10 cellular contexts compared by ENCODE assay signal in genomic region chr4:76984788-76985211, GRCh38. TPM values are rescaled to one million over a fixed set of nuclear protein-coding genes. Genes with fewer than 3 reads are reported as not detected.
DNase-seq lines count a peak whose midpoint lies in the region; ATAC-seq and TF ChIP-seq lines count a peak whose summit lies in the region.
"Had no signal": no experiment of that assay in that cellular context is flagged by ENCODE, and none has a peak within 500 bp of the region (broad histone marks: within the 10 kb centered on the region; RNA-seq: fewer than 3 reads in every experiment).

No MANE protein-coding gene starts in this region.

- WGBS in neuronal stem cell (ENCODE audit: extremely low coverage in 2 of 2, insufficient read length in 2 of 2, insufficient replicate concordance in 1 of 2), 2 donors: no CpG with 5 or more reads among the region's 7 CpGs

- H3K4me1 ChIP-seq in Peyer's patch: peaks cover 0 to 54% (median 2%) of the 10 kb centered on the region in 4 donors
- peaks cover 26 to 27% of the 10 kb centered on the region in 2 donors for H3K4me1 ChIP-seq in neuronal stem cell (ENCODE audit: control insufficient read depth in 2 of 2, insufficient read depth in 1 of 2, low read depth in 1 of 2, low read length in 2 of 2)

- H2BK5ac ChIP-seq in neuronal stem cell (ENCODE audit: low read length): no peak overlapping the region

- H3K4me3 ChIP-seq in Peyer's patch: no peak overlapping the region
- H3K4me3 ChIP-seq in fibroblast of mammary gland (ENCODE audit: control insufficient read depth, low read depth, low read length): no peak overlapping the region
- no peak overlapping the region for H3K4me3 ChIP-seq in neuronal stem cell (ENCODE audit: low read length in 2 of 2)

- no peak overlapping the region for H2AK5ac ChIP-seq in neuronal stem cell (ENCODE audit: low read depth, low read length)

- no peak overlapping the region for H4K8ac ChIP-seq in neuronal stem cell (ENCODE audit: low read depth, low read length)

- no peak overlapping the region for H2BK15ac ChIP-seq in neuronal stem cell (ENCODE audit: low read length)

- H2BK120ac ChIP-seq in neuronal stem cell (ENCODE audit: low read depth, low read length): no peak overlapping the region

- H3K9ac ChIP-seq in neuronal stem cell (ENCODE audit: low read depth, low read length, poor library complexity): no peak overlapping the region

- in situ Hi-C loops in ACHN (cut with HindIII; ENCODE audit: low pct_ligation_motif_present, low pct_unique_long_range_greater_than_20kb, low sequenced_read_pairs): no loop called here

- no peak overlapping the region for H3K4me2 ChIP-seq in neuronal stem cell (ENCODE audit: insufficient read depth, low read length, poor library complexity, severe bottlenecking)

- no peak overlapping the region for H3K23ac ChIP-seq in neuronal stem cell (ENCODE audit: low read depth, low read length, poor library complexity)

- TF ChIP-seq CTCF in Peyer's patch (IDR thresholded peaks at IDR 0.05) (no peak), fibroblast of mammary gland (conservative IDR thresholded peaks at IDR 0.05; ENCODE audit: control insufficient read depth, insufficient read depth, low read depth, low read length) (no peak)

- no peak overlapping the region for H4K91ac ChIP-seq in neuronal stem cell (ENCODE audit: low read depth, low read length, poor library complexity)

- peaks cover 7% of the 10 kb centered on the region for H3K79me1 ChIP-seq in neuronal stem cell (ENCODE audit: low read depth, low read length)

- no peak overlapping the region for H3K14ac ChIP-seq in neuronal stem cell (ENCODE audit: low read length)

- no peak for ATAC-seq in HG03520 (IDR thresholded peaks at IDR 0.05; ENCODE audit: unreplicated experiment)
- ATAC-seq in GM21515 (IDR thresholded peaks at IDR 0.05; ENCODE audit: unreplicated experiment): no peak
- ATAC-seq in HG03442 (IDR thresholded peaks at IDR 0.05; ENCODE audit: unreplicated experiment): no peak
- no peak for ATAC-seq in GM21367 (IDR thresholded peaks at IDR 0.05; ENCODE audit: unreplicated experiment)

- no peak for TF ChIP-seq POLR2A in Peyer's patch (IDR thresholded peaks at IDR 0.05)

- H2BK12ac ChIP-seq in neuronal stem cell (ENCODE audit: low read length): no peak overlapping the region

- H2AFZ ChIP-seq in neuronal stem cell (ENCODE audit: low read length): no peak overlapping the region

- H3K9me3 ChIP-seq in Peyer's patch: no peaks in the 10 kb centered on the region
- peaks cover 0 to 7% of the 10 kb centered on the region in 2 donors for H3K9me3 ChIP-seq in neuronal stem cell (replicated peaks in 1 of 2; ENCODE audit: control insufficient read depth in 2 of 2, insufficient read depth in 1 of 2, low read depth in 1 of 2, low read length in 2 of 2)

- H3K36me3 ChIP-seq in Peyer's patch (no peaks in the 10 kb centered on the region), neuronal stem cell (replicated peaks in 1 of 2; ENCODE audit: control insufficient read depth in 2 of 2, insufficient read depth in 2 of 2, low read length in 2 of 2) (peaks cover 0 to 16% of the 10 kb centered on the region in 2 donors)

- DNase-seq in ACHN (peak; percentile 83), Peyer's patch (peak in 2 of 3 donors; percentile 19 to 69), fibroblast of mammary gland (ENCODE audit: low read depth) (peak; percentile 100), neuronal stem cell (ENCODE audit: low spot score) (peak; percentile 42)
- DNase-seq: DND-41, naive B cell had no signal

- H3K4ac ChIP-seq in neuronal stem cell (ENCODE audit: low read length): no peak overlapping the region

- H3K27me3 ChIP-seq in Peyer's patch (no peaks in the 10 kb centered on the region), neuronal stem cell (ENCODE audit: control insufficient read depth in 3 of 3, insufficient read depth in 3 of 3, low read depth in 1 of 3, low read length in 3 of 3) (no peaks in the 10 kb centered on the region)

- H3K18ac ChIP-seq in neuronal stem cell (ENCODE audit: low read length): no peak overlapping the region

- peak overlapping the region; percentile 11 to 72 (median 56) for H3K27ac ChIP-seq in Peyer's patch
- peak overlapping the region; percentile 3 for H3K27ac ChIP-seq in neuronal stem cell (replicated peaks; ENCODE audit: low read length)

RNA-seq across cellular contexts. Expression of gene SEPTIN11, which starts 35.2 kb away (rescaled TPM):
- total RNA-seq in Peyer's patch: 100 to 1,000 TPM in 1 of 4 donors, 10 to 100 TPM in 3; 58.8 to 354 (median 80.0) TPM
- 204 TPM for polyA plus RNA-seq in neuronal stem cell (2013, experiment 1 of 2)
- polyA plus RNA-seq in neuronal stem cell (2013, experiment 2 of 2): 218 TPM

Comparison
In these comparisons a context has a peak if more than half of its experiments do, and no peak if none do; other contexts are left out.
1. DNase-seq: peak in every context shown above with its lines; median percentile 100 in fibroblast of mammary gland; 83 in ACHN; 44 in Peyer's patch; 42 in neuronal stem cell.